ENCODE assay signal across 25 cellular contexts in the genomic region with DNA sequence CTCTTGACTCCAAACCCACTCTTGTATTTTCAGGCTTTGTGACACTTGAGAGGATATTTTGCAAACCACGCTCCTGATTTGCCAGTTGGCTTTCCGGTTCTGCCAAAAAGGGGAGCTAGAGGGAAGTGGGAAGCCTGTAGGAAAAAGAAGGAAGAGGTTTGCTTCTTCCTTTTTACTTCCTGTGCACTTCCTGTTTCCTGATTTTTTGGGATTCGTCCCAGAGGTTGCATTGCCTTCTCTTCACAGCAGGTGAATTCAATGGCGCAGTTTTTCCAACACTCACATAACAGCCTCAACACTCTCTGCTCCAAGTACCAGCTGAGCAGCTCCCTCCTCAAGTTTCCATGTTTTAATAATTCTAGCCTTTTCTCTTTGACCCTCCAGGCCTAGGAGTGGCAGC. TPM values are rescaled to one million over a fixed set of nuclear protein-coding genes. Genes with fewer than 3 reads are reported as not detected.
"Had no signal": no experiment of that assay in that cellular context is flagged by ENCODE, and none has a peak within 500 bp of the region (broad histone marks: within the 10 kb centered on the region; RNA-seq: fewer than 3 reads in every experiment).

No MANE protein-coding gene starts in this region.

- H3K27ac ChIP-seq: esophagus squamous epithelium, gastroesophageal sphincter, hepatocyte, left ventricle myocardium inferior, lower lobe of right lung, parathyroid adenoma, psoas muscle, right lobe of liver, tibial artery had no signal

- H3K36me3 Mint-ChIP-seq: memory B cell; natural killer cell treated with Interleukin-12 subunit alpha and Interleukin-12 subunit beta and Interleukin-15 and Interleukin-18, amount 100 ng/mL, for 72 hours; stimulated activated effector memory CD8-positive, alpha-beta T cell treated with anti-CD3 and anti-CD28 coated beads, Interleukin-12 subunit alpha, Interleukin-12 subunit beta, amount 100 ng/mL, for 72 hours had no signal

- H3K27me3 Mint-ChIP-seq: effector memory CD8-positive, alpha-beta T cell; memory B cell; natural killer cell treated with Interleukin-12 subunit alpha and Interleukin-12 subunit beta and Interleukin-15 and Interleukin-18, amount 100 ng/mL, for 72 hours had no signal

- H3K27me3 ChIP-seq: esophagus squamous epithelium, gastroesophageal sphincter, hepatocyte, right lobe of liver, tibial artery had no signal

- H3K4me3 Mint-ChIP-seq: effector memory CD8-positive, alpha-beta T cell; memory B cell; natural killer cell treated with Interleukin-12 subunit alpha and Interleukin-12 subunit beta and Interleukin-15 and Interleukin-18, amount 100 ng/mL, for 72 hours; stimulated activated effector memory CD8-positive, alpha-beta T cell treated with anti-CD3 and anti-CD28 coated beads, Interleukin-12 subunit alpha, Interleukin-12 subunit beta, amount 100 ng/mL, for 72 hours had no signal

- H3K9me3 Mint-ChIP-seq: effector memory CD8-positive, alpha-beta T cell; stimulated activated effector memory CD8-positive, alpha-beta T cell treated with anti-CD3 and anti-CD28 coated beads, Interleukin-12 subunit alpha, Interleukin-12 subunit beta, amount 100 ng/mL, for 72 hours had no signal

- H3K4me1 Mint-ChIP-seq: memory B cell; stimulated activated effector memory CD8-positive, alpha-beta T cell treated with anti-CD3 and anti-CD28 coated beads, Interleukin-12 subunit alpha, Interleukin-12 subunit beta, amount 100 ng/mL, for 72 hours had no signal

- H3K27ac Mint-ChIP-seq: effector memory CD8-positive, alpha-beta T cell; memory B cell; natural killer cell treated with Interleukin-12 subunit alpha and Interleukin-12 subunit beta and Interleukin-15 and Interleukin-18, amount 100 ng/mL, for 72 hours; stimulated activated effector memory CD8-positive, alpha-beta T cell treated with anti-CD3 and anti-CD28 coated beads, Interleukin-12 subunit alpha, Interleukin-12 subunit beta, amount 100 ng/mL, for 72 hours had no signal

- DNase-seq: cortex of kidney; effector memory CD8-positive, alpha-beta T cell; esophagus squamous epithelium; foreskin fibroblast; head of caudate nucleus; kidney; left cardiac atrium; left ventricle myocardium inferior; lower lobe of right lung; midbrain; occipital lobe; psoas muscle; retina; right lobe of liver; stimulated activated CD4-positive, alpha-beta T cell treated with anti-CD3 and anti-CD28 coated beads, Interleukin-4, amount 100 ng/mL, for 1 hour; stimulated activated CD8-positive, alpha-beta memory T cell treated with anti-CD3 and anti-CD28 coated beads, Interleukin-4, amount 100 ng/mL, for 48 hours; stimulated activated naive CD8-positive, alpha-beta T cell treated with anti-CD3 and anti-CD28 coated beads, Interleukin-15, Interleukin-2, amounts not matched to agents 100 U/mL and 50 U/mL, for 24 hours; tibial artery had no signal

- H3K4me3 ChIP-seq: esophagus squamous epithelium, gastroesophageal sphincter, hepatocyte, left ventricle myocardium inferior, lower lobe of right lung, psoas muscle, right lobe of liver, tibial artery had no signal

RNA-seq across cellular contexts. Expression of gene SLC24A2, which starts 47.7 kb away (rescaled TPM):
- total RNA-seq: epithelial cell of proximal tubule; esophagus squamous epithelium; kidney; left cardiac atrium; left ventricle myocardium inferior; lower lobe of right lung; natural killer cell treated with Interleukin-12 subunit alpha and Interleukin-12 subunit beta and Interleukin-15 and Interleukin-18, amount 100 ng/mL, for 72 hours had no signal
